Comparison of ENCODE assay signal across 8 cellular contexts in genomic region chr19:35828694-35829301, GRCh38. TPM values are rescaled to one million over a fixed set of nuclear protein-coding genes. Genes with fewer than 3 reads are reported as not detected.
DNase-seq lines count a peak whose midpoint lies in the region; ATAC-seq, FAIRE-seq and TF ChIP-seq lines count a peak whose summit lies in the region.

No MANE protein-coding gene starts in this region.

- H2BK120ac ChIP-seq in H9 (ENCODE audit: low read depth, low read length, poor library complexity, severe bottlenecking): no peak overlapping the region

- H3K27me3 Mint-ChIP-seq in H9 (ENCODE audit: low read depth): peaks cover 58% of the 10 kb centered on the region

- H3K4me2 ChIP-seq in H9 (ENCODE audit: insufficient read depth, insufficient read length, low read length): no peak overlapping the region

- H3K4me1 Mint-ChIP-seq in H9: no peaks in the 10 kb centered on the region; a peak in 2 of 4 replicates

- H3K36me3 Mint-ChIP-seq in H9 (ENCODE audit: insufficient read depth in 1 of 3, low read depth in 3 of 3): no peaks in the 10 kb centered on the region

- no peaks in the 10 kb centered on the region; the same call in 1 of the 2 replicates for H3K27me3 ChIP-seq in H9 (ENCODE audit: insufficient read depth, low read length)
- H3K27me3 ChIP-seq in brain microvascular endothelial cell (replicated peaks): no peaks in the 10 kb centered on the region

- no peak overlapping the region for H3K4ac ChIP-seq in H9 (ENCODE audit: low read depth, low read length)

- H2AK5ac ChIP-seq in H9 (ENCODE audit: insufficient read length, low read length): no peak overlapping the region

- no CpG with 5 or more reads among the region's 12 CpGs for WGBS in H9 (ENCODE audit: extremely low coverage, insufficient read length, low lambda C conversion rate)

- peak overlapping the region in 1 of 2 experiments; percentile 1; a peak in 1 of 5 replicates for H3K4me3 Mint-ChIP-seq in H9

- H3K9ac ChIP-seq in H9 (ENCODE audit: extremely low read depth, insufficient read length, low read length): no peak overlapping the region

- no peaks in the 10 kb centered on the region for H3K9me3 ChIP-seq in H9 (ENCODE audit: control insufficient read depth, low read depth, low read length)

- no peaks in the 10 kb centered on the region for H3K23me2 ChIP-seq in H9 (ENCODE audit: insufficient read length, low read depth, low read length, poor library complexity, severe bottlenecking)

- no peak overlapping the region for H3T11ph ChIP-seq in H9 (ENCODE audit: low read length)

- no peak overlapping the region for H4K5ac ChIP-seq in H9 (ENCODE audit: insufficient read length, low read depth, low read length)

- no peak for TF ChIP-seq POLR2A in GM12892 (IDR thresholded peaks at IDR 0.05; ENCODE audit: low read depth, low read length)

- no peaks in the 10 kb centered on the region for H3K36me3 ChIP-seq in brain microvascular endothelial cell (replicated peaks)

- H3K14ac ChIP-seq in H9 (ENCODE audit: insufficient read depth, low read length): no peak overlapping the region

- no peak overlapping the region for H3K27ac Mint-ChIP-seq in H9

- no peak overlapping the region for H2AFZ ChIP-seq in H9 (ENCODE audit: low read length)

- no peak for TF ChIP-seq CTCF in H9 (conservative IDR thresholded peaks at IDR 0.05)
- no peak for TF ChIP-seq CTCF in brain microvascular endothelial cell (IDR thresholded peaks at IDR 0.05; ENCODE audit: low read depth, low read length, missing control alignments)

- no peak overlapping the region for H2BK15ac ChIP-seq in H9 (ENCODE audit: low read depth, low read length)

- intact Hi-C loops in left colon (cut with DNase I, micrococcal nuclease): no loop called here

- no peak overlapping the region for H3K27ac ChIP-seq in H9 (ENCODE audit: insufficient read length, low read depth, low read length)
- no peak overlapping the region for H3K27ac ChIP-seq in brain microvascular endothelial cell

- no peak overlapping the region for H2BK12ac ChIP-seq in H9 (ENCODE audit: insufficient read length, low read depth, low read length)

- H3K56ac ChIP-seq in H9 (ENCODE audit: insufficient read length, low read depth, low read length): no peak overlapping the region

- no peak overlapping the region for H3K18ac ChIP-seq in H9 (ENCODE audit: insufficient read length, low read depth, low read length)

- no peak overlapping the region for H2BK5ac ChIP-seq in H9 (ENCODE audit: insufficient read length, low read length)

- H3K4me1 ChIP-seq in H9 (ENCODE audit: insufficient read depth, low read length): no peaks in the 10 kb centered on the region

- no peak overlapping the region for H4K8ac ChIP-seq in H9 (replicated peaks; ENCODE audit: insufficient read length, low read depth, low read length)

- ATAC-seq in left colon (peak; percentile 71), GM18870 (IDR thresholded peaks at IDR 0.05; ENCODE audit: unreplicated experiment) (no peak)

- in situ Hi-C loops in brain microvascular endothelial cell (cut with HindIII; ENCODE audit: low pct_ligation_motif_present, low sequenced_read_pairs): no loop called here

- no peaks in the 10 kb centered on the region for H3K9me3 Mint-ChIP-seq in H9

- FAIRE-seq in GM12892 (lab: Jason Lieb, UNC): no peak

- H3K23ac ChIP-seq in H9 (ENCODE audit: insufficient read length, low read depth, low read length): no peak overlapping the region

- H4K91ac ChIP-seq in H9 (ENCODE audit: insufficient read length, low read depth, low read length): no peak overlapping the region

- no peak overlapping the region for H2BK20ac ChIP-seq in H9 (ENCODE audit: low read depth, low read length, poor library complexity, severe bottlenecking)

- no peak overlapping the region for H3K4me3 ChIP-seq in brain microvascular endothelial cell (ENCODE audit: low read depth, low read length)

- H3K79me1 ChIP-seq in H9 (ENCODE audit: insufficient read depth, low read depth, low read length, poor library complexity, severe bottlenecking): no peaks in the 10 kb centered on the region

- no peaks in the 10 kb centered on the region for H4K20me1 ChIP-seq in H9 (ENCODE audit: control insufficient read depth, insufficient read depth, insufficient read length)

- DNase-seq in H9: peak; percentile 82
- DNase-seq in T follicular helper cell (ENCODE audit: low read depth): peak; percentile 26
- peak; percentile 52 for DNase-seq in brain microvascular endothelial cell
- peak; percentile 33 to 79 for DNase-seq in left colon
- peak; percentile 15 to 21 for DNase-seq in stimulated activated CD8-positive, alpha-beta memory T cell treated with anti-CD3 and anti-CD28 coated beads, Interleukin-4, amount 100 ng/mL, for 1 hour (ENCODE audit: low read depth in 2 of 2, low spot score in 1 of 2)
- no peak for DNase-seq in GM12892 (ENCODE audit: insufficient read length)
- DNase-seq in NCI-H510A (lab: John Stamatoyannopoulos, UW): no peak

- no peaks in the 10 kb centered on the region for H3K79me2 ChIP-seq in H9 (ENCODE audit: insufficient read depth, low read length)

RNA-seq across cellular contexts. Expression of gene PRODH2, which starts 16.2 kb away (rescaled TPM):
- total RNA-seq in H9 (2021) (not detected in 2 replicates), left colon (not detected)
- not detected for polyA plus RNA-seq in GM12892 (2012; ENCODE audit: missing spikeins)

RNA-seq across cellular contexts. Expression of gene NPHS1, which starts 23.5 kb away (rescaled TPM):
- total RNA-seq in H9 (2021): 0.83 and 1.1 TPM in 2 replicates
- not detected for total RNA-seq in left colon
- not detected for polyA plus RNA-seq in GM12892 (2012; ENCODE audit: missing spikeins)

RNA-seq across cellular contexts. Expression of gene KIRREL2, which starts 27.9 kb away (rescaled TPM):
- total RNA-seq in H9 (2021) (3.1 and 3.6 TPM in 2 replicates), left colon (under 1 TPM in 1 of 2 donors, not detected in 1; 0.11 TPM)
- 0.19 TPM for polyA plus RNA-seq in GM12892 (2012; ENCODE audit: missing spikeins)

RNA-seq across cellular contexts. Expression of gene APLP1, which starts 39.6 kb away (rescaled TPM):
- total RNA-seq in H9 (2021): 29.9 and 36.9 TPM in 2 replicates
- total RNA-seq in left colon: 1 to 10 TPM; 1.8 to 4.7 TPM
- 0.53 TPM for polyA plus RNA-seq in GM12892 (2012; ENCODE audit: missing spikeins)

RNA-seq across cellular contexts. Expression of gene ARHGAP33, which starts 53.4 kb away (rescaled TPM):
- 18.7 and 19.5 TPM in 2 replicates for total RNA-seq in H9 (2021)
- 10 to 100 TPM in 1 of 2 donors, 1 to 10 TPM in 1; 9.7 to 10.1 TPM for total RNA-seq in left colon
- 20.7 TPM for polyA plus RNA-seq in GM12892 (2012; ENCODE audit: missing spikeins)

Comparison
In these comparisons a context has a peak if more than half of its experiments do, and no peak if none do; other contexts are left out.
1. DNase-seq: peak in H9 (single experiment), T follicular helper cell (single experiment), brain microvascular endothelial cell (single experiment), left colon (2 of 2) and stimulated activated CD8-positive, alpha-beta memory T cell treated with anti-CD3 and anti-CD28 coated beads, Interleukin-4, amount 100 ng/mL, for 1 hour (2 of 2); none in GM12892 (single experiment) and NCI-H510A (single experiment).